ENCODE assay signal across 19 cellular contexts in the genomic region with DNA sequence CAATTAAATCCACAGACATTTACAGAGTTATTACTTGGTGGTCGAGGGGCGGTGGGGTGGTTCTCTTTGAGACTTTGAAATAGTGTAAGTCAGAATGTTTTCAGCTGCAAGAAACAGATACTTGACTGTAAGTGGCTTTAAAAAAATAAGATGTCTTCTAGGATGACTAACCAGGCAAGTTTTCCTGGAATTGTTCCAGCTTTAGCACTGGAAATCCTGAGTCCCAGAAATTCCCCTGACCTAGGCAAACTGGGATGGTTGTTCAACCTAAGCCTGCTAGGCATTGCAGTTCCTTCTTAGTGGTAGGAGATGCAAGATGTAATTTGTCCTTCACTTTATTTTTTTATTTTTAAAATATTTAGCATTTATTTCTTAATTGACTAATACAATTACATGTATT.
DNase-seq lines count a peak whose midpoint lies in the region; ATAC-seq and TF ChIP-seq lines count a peak whose summit lies in the region.
"Had no signal": no experiment of that assay in that cellular context is flagged by ENCODE, and none has a peak within 500 bp of the region (broad histone marks: within the 10 kb centered on the region; RNA-seq: fewer than 3 reads in every experiment).

No MANE protein-coding gene starts in this region.

- H3K4me1 Mint-ChIP-seq in activated CD4-positive, alpha-beta T cell treated with anti-CD3 and anti-CD28 coated beads, Interleukin-2, amount 10 ng/mL, durations not matched to agents 7 days and 5 days, result no peaks in the 10 kb centered on the region
- H3K4me1 Mint-ChIP-seq: CD8-positive, alpha-beta memory T cell had no signal

- peaks cover 2% of the 10 kb centered on the region for H3K27me3 Mint-ChIP-seq in activated CD4-positive, alpha-beta T cell treated with anti-CD3 and anti-CD28 coated beads, Interleukin-2, amount 10 ng/mL, durations not matched to agents 7 days and 5 days
- H3K27me3 Mint-ChIP-seq: activated CD4-positive, alpha-beta memory T cell treated with anti-CD3 and anti-CD28 coated beads for 36 hours had no signal

- H3K4me3 ChIP-seq in PC-3 (ENCODE audit: low read length) (no peak overlapping the region), epithelial cell of esophagus (ENCODE audit: low read length) (no peak overlapping the region)
- H3K4me3 ChIP-seq: PC-9, prostate gland, spleen had no signal

- H3K9me3 Mint-ChIP-seq in activated CD4-positive, alpha-beta T cell treated with anti-CD3 and anti-CD28 coated beads, Interleukin-2, amount 10 ng/mL, durations not matched to agents 7 days and 5 days, result no peaks in the 10 kb centered on the region
- H3K9me3 Mint-ChIP-seq: activated CD4-positive, alpha-beta memory T cell treated with anti-CD3 and anti-CD28 coated beads for 36 hours; CD8-positive, alpha-beta memory T cell; effector memory CD8-positive, alpha-beta T cell had no signal

- H3K27ac Mint-ChIP-seq in activated CD4-positive, alpha-beta T cell treated with anti-CD3 and anti-CD28 coated beads, Interleukin-2, amount 10 ng/mL, durations not matched to agents 7 days and 5 days, result no peak overlapping the region
- H3K27ac Mint-ChIP-seq: activated CD4-positive, alpha-beta memory T cell treated with anti-CD3 and anti-CD28 coated beads for 36 hours; CD8-positive, alpha-beta memory T cell; effector memory CD8-positive, alpha-beta T cell had no signal

- no peak overlapping the region for H3K4me3 Mint-ChIP-seq in activated CD4-positive, alpha-beta T cell treated with anti-CD3 and anti-CD28 coated beads, Interleukin-2, amount 10 ng/mL, durations not matched to agents 7 days and 5 days
- H3K4me3 Mint-ChIP-seq: activated CD4-positive, alpha-beta memory T cell treated with anti-CD3 and anti-CD28 coated beads for 36 hours; CD8-positive, alpha-beta memory T cell; effector memory CD8-positive, alpha-beta T cell had no signal

- H4K20me1 ChIP-seq in PC-3 (ENCODE audit: low read length), result no peaks in the 10 kb centered on the region

- no peak for ATAC-seq in PC-3
- ATAC-seq in HG02885 (IDR thresholded peaks at IDR 0.05; ENCODE audit: poor library complexity, unreplicated experiment), result no peak
- no peak for ATAC-seq in HG03175 (IDR thresholded peaks at IDR 0.05; ENCODE audit: unreplicated experiment)
- ATAC-seq: effector memory CD8-positive, alpha-beta T cell; left cardiac atrium had no signal

- no peaks in the 10 kb centered on the region for H3K27me3 ChIP-seq in PC-3 (ENCODE audit: low read length)
- H3K27me3 ChIP-seq: spleen had no signal

- no peaks in the 10 kb centered on the region for H3K9me3 ChIP-seq in PC-3 (ENCODE audit: low read length)
- H3K9me3 ChIP-seq: prostate gland had no signal

- H3K4me1 ChIP-seq in PC-3 (ENCODE audit: insufficient read depth, low read length), result no peaks in the 10 kb centered on the region
- H3K4me1 ChIP-seq: prostate gland, spleen had no signal

- no peak for TF ChIP-seq CTCF in PC-3 (conservative IDR thresholded peaks at IDR 0.05; ENCODE audit: low read depth, low read length)
- TF ChIP-seq CTCF in epithelial cell of esophagus (IDR thresholded peaks at IDR 0.05; ENCODE audit: insufficient read depth, low read depth, low read length, missing control alignments), result no peak

- intact Hi-C loops in PC-3 (cut with micrococcal nuclease), result no loop called here

- DNase-seq in EH (ENCODE audit: low read depth) (peak; percentile 35), PC-3 (peak; percentile 18), epithelial cell of esophagus (ENCODE audit: low read depth) (peak; percentile 62), myocyte (ENCODE audit: low read depth) (peak; percentile 1)
- no peak for DNase-seq in activated CD8-positive, alpha-beta memory T cell treated with anti-CD3 and anti-CD28 coated beads, Interleukin-2, amount 50 U/mL, for 48 hours
- DNase-seq in activated CD4-positive, alpha-beta T cell treated with anti-CD3 and anti-CD28 coated beads, Interleukin-2, amount 10 ng/mL, durations not matched to agents 7 days and 5 days, result no peak
- DNase-seq: activated naive CD4-positive, alpha-beta T cell treated with Interleukin-2 at 50 U/mL for 16 hours; CD8-positive, alpha-beta memory T cell; effector memory CD8-positive, alpha-beta T cell; left cardiac atrium; NCI-H1417 treated with DMSO at 0.1 percent for 48 hours; NCI-H748 treated with DMSO at 0.1 percent for 48 hours; PC-9; stimulated activated CD8-positive, alpha-beta memory T cell treated with anti-CD3 and anti-CD28 coated beads, Interleukin-4, amount 100 ng/mL, for 48 hours had no signal

- CTCF ChIA-PET in PC-3 (lab: Charles Lee), result no interaction called here
- CTCF ChIA-PET in activated CD4-positive, alpha-beta T cell treated with anti-CD3 and anti-CD28 coated beads, Interleukin-2, amount 10 ng/mL, durations not matched to agents 7 days and 5 days (lab: Charles Lee), result no interaction called here

- no peak overlapping the region for H3K27ac ChIP-seq in PC-3 (ENCODE audit: low read length)
- H3K27ac ChIP-seq: PC-9, prostate gland, spleen had no signal

- H3K36me3 Mint-ChIP-seq in activated CD4-positive, alpha-beta T cell treated with anti-CD3 and anti-CD28 coated beads, Interleukin-2, amount 10 ng/mL, durations not matched to agents 7 days and 5 days (ENCODE audit: low read depth), result no peaks in the 10 kb centered on the region
- H3K36me3 Mint-ChIP-seq: activated CD4-positive, alpha-beta memory T cell treated with anti-CD3 and anti-CD28 coated beads for 36 hours; CD8-positive, alpha-beta memory T cell had no signal

- no peaks in the 10 kb centered on the region for H3K9me2 ChIP-seq in PC-3 (replicated peaks; ENCODE audit: low read length)

- POLR2A ChIA-PET in PC-3 (lab: Charles Lee; ENCODE audit: unreplicated experiment), result no interaction called here
- POLR2A ChIA-PET in activated CD4-positive, alpha-beta T cell treated with anti-CD3 and anti-CD28 coated beads, Interleukin-2, amount 10 ng/mL, durations not matched to agents 7 days and 5 days (lab: Charles Lee), result no interaction called here

- no peaks in the 10 kb centered on the region for H3F3A ChIP-seq in PC-3 (ENCODE audit: low read length, unreplicated experiment)

- H3K9ac ChIP-seq in PC-3 (ENCODE audit: low read length), result no peak overlapping the region

- H3K4me2 ChIP-seq in PC-3 (ENCODE audit: low read length), result no peak overlapping the region
- H3K4me2 ChIP-seq: PC-9 had no signal

- no peaks in the 10 kb centered on the region for H3K79me2 ChIP-seq in PC-3 (ENCODE audit: low read length)

- no peaks in the 10 kb centered on the region for H3K36me3 ChIP-seq in PC-3 (ENCODE audit: low read depth, low read length)
- H3K36me3 ChIP-seq: prostate gland, spleen had no signal

- H2AFZ ChIP-seq in PC-3 (ENCODE audit: low read length), result no peak overlapping the region
- H2AFZ ChIP-seq: PC-9 had no signal

- BruUV-seq in PC-3 (replicated peaks; lab: Mats Ljungman, UMichigan), result no TSS peak

Comparison
In these comparisons a context has a peak if more than half of its experiments do, and no peak if none do; other contexts are left out.
1. DNase-seq: peak in EH (single experiment), PC-3 (single experiment), epithelial cell of esophagus (single experiment) and myocyte (single experiment); none in activated CD8-positive, alpha-beta memory T cell treated with anti-CD3 and anti-CD28 coated beads, Interleukin-2, amount 50 U/mL, for 48 hours (single experiment) and activated CD4-positive, alpha-beta T cell treated with anti-CD3 and anti-CD28 coated beads, Interleukin-2, amount 10 ng/mL, durations not matched to agents 7 days and 5 days (single experiment).